23 cellular contexts compared by ENCODE assay signal in the genomic region with DNA sequence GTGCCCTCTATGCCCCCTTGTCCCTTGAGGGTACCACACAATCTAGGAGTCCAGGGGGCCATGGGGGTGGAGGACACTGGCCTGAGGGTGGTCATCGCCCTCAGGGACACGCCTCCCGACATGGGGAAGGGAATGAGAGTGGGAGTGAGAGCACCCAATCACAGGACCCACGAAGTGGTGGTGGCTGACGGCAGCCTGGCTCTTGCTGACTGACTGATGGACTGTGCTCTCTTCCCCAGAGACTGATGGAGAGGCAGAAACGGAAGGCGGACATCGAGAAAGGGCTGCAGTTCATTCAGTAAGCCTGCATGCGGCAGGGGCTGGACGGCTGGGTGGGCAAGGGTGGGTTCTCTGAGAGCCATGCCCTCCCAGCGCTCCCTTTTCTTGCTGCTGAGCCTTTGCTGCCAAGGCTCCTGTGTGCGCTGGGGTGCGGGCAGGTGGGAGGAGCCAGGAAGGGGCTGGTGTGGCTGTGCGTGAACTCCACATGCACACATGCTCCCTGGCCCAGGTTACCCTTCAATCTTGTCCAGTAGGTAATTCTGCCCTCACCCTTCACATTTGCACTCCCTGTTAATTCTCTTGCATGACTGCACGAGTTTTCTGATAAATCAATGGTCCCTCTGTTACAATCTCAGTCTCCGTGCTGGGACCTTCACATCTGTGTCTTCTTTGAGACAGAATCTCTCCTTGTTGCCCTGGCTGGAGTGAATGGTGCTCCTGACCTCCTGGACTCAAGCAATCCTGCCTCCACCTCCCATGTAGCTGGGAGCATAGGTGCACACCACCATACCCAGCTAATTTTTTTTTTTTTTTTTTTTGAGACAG. TPM values are rescaled to one million over a fixed set of nuclear protein-coding genes. Genes with fewer than 3 reads are reported as not detected.
A peak's percentile ranks its signal among the peaks of the same experiment; 100 is the strongest.
DNase-seq lines count a peak whose midpoint lies in the region; ATAC-seq, FAIRE-seq and TF ChIP-seq lines count a peak whose summit lies in the region.
"Had no signal": no experiment of that assay in that cellular context is flagged by ENCODE, and none has a peak within 500 bp of the region (broad histone marks: within the 10 kb centered on the region; RNA-seq: fewer than 3 reads in every experiment).

No MANE protein-coding gene starts in this region.

- no peak overlapping the region for H4K91ac ChIP-seq in trophoblast cell (ENCODE audit: low read depth, low read length)

- H3K9ac ChIP-seq in HepG2 (ENCODE audit: insufficient read depth, low read depth, low read length), result no peak overlapping the region
- no peak overlapping the region for H3K9ac ChIP-seq in trophoblast cell (ENCODE audit: low read length)

- no peak overlapping the region for H2BK5ac ChIP-seq in trophoblast cell (ENCODE audit: low read depth, low read length, poor library complexity)

- WGBS in right lobe of liver (ENCODE audit: insufficient coverage, low coverage, low lambda C conversion rate, missing lambda C conversion rate), result 85% methylated on average over 11 of the region's 16 CpGs
- over 99% methylated on average over 15 of the region's 16 CpGs for WGBS in HepG2 (ENCODE audit: low lambda C conversion rate)
- WGBS in trophoblast cell (ENCODE audit: extremely low coverage, insufficient coverage, insufficient read length), result no CpG with 5 or more reads among the region's 16 CpGs

- POLR2A ChIA-PET in HepG2 (lab: Yijun Ruan, JAX), result no interaction called here

- TF ChIP-seq POLR2A in right lobe of liver (IDR thresholded peaks at IDR 0.05) (no peak), HepG2 (IDR thresholded peaks at IDR 0.05; ENCODE audit: insufficient read depth in 1 of 2, low read depth in 2 of 2, low read length in 2 of 2) (no peak)

- TF ChIP-seq CTCF in right lobe of liver (IDR thresholded peaks at IDR 0.05) (no peak), HepG2 (CRISPR knock-in tag; IDR thresholded peaks at IDR 0.05) (no peak)

- H3K36me3 ChIP-seq in right lobe of liver, result peaks cover 0 to 22% (median 10%) of the 10 kb centered on the region in 4 donors
- peaks cover 7 to 37% of the 10 kb centered on the region in 2 experiments for H3K36me3 ChIP-seq in HepG2 (replicated peaks in 1 of 2; ENCODE audit: control insufficient read depth in 1 of 2, insufficient read depth in 2 of 2, low read length in 2 of 2)
- H3K36me3 ChIP-seq in trophoblast cell (ENCODE audit: control insufficient read depth in 1 of 2, insufficient read depth in 2 of 2, low read length in 2 of 2), result peaks cover 30 to 35% of the 10 kb centered on the region in 2 experiments

- no peak for DNase-seq in right lobe of liver
- no peak for DNase-seq in HepG2 (ENCODE audit: low spot score)
- DNase-seq in epidermal melanocyte (ENCODE audit: insufficient read length, low spot score), result peak; percentile 66
- DNase-seq in trophoblast cell, result no peak
- DNase-seq in A172 (ENCODE audit: low spot score), result no peak
- no peak for DNase-seq in NOMO-1 (lab: John Stamatoyannopoulos, UW; ENCODE audit: unreplicated experiment in 2 of 2)
- no peak for DNase-seq in sciatic nerve (ENCODE audit: low spot score)
- DNase-seq: Caco-2; HCEC 1CT; MV-4-11; NCI-H1417; NCI-H187 treated with DMSO at 0.1 percent for 48 hours; NCI-H446; NK-92 treated with Interleukin-12 subunit alpha and Interleukin-12 subunit beta, amount 100 ng/mL, for 24 hours; OCI-M1; RPMI8226; SJCRH30 had no signal

- BruUV-seq in HepG2 (replicated peaks; lab: Mats Ljungman, UMichigan), result no TSS peak

- no peak overlapping the region for H2AK5ac ChIP-seq in trophoblast cell (ENCODE audit: low read length)

- CTCF ChIA-PET in HepG2 (lab: Yijun Ruan, JAX; ENCODE audit: low intra/inter-chr PET ratio, low total read pairs), result no interaction called here

- in situ Hi-C loops in HepG2 (cut with HindIII; ENCODE audit: extremely low pct_ligation_motif_present, low pct_unique_long_range_greater_than_20kb), result no loop called here

- H3K4me3 ChIP-seq in right lobe of liver (no peak overlapping the region), HepG2 (replicated peaks in 1 of 3; ENCODE audit: insufficient read depth in 1 of 3, low read depth in 2 of 3, low read length in 3 of 3) (no peak overlapping the region), trophoblast cell (ENCODE audit: low read depth, low read length) (no peak overlapping the region)
- H3K4me3 ChIP-seq: K562, SJCRH30 had no signal

- H3K79me2 ChIP-seq in HepG2 (ENCODE audit: insufficient read depth, low read length) (peaks cover 13% of the 10 kb centered on the region), trophoblast cell (ENCODE audit: control insufficient read depth, insufficient read depth, low read length, poor library complexity) (peaks cover 8% of the 10 kb centered on the region)

- no peak overlapping the region for H3K4ac ChIP-seq in trophoblast cell (ENCODE audit: low read depth, low read length)

- no peaks in the 10 kb centered on the region for H3K27me3 ChIP-seq in right lobe of liver
- H3K27me3 ChIP-seq in HepG2 (ENCODE audit: control insufficient read depth in 1 of 2, insufficient read depth in 2 of 2, low read length in 2 of 2), result no peaks in the 10 kb centered on the region
- no peaks in the 10 kb centered on the region for H3K27me3 ChIP-seq in trophoblast cell (ENCODE audit: insufficient read depth, low read length)
- H3K27me3 ChIP-seq: SJCRH30 had no signal

- H4K8ac ChIP-seq in trophoblast cell (ENCODE audit: low read depth, low read length), result no peak overlapping the region

- no peak overlapping the region for H3K14ac ChIP-seq in trophoblast cell (ENCODE audit: low read length)

- no peaks in the 10 kb centered on the region; the same call in 1 of the 2 replicates for H4K20me1 ChIP-seq in HepG2 (ENCODE audit: insufficient read depth, low read length)

- no peak overlapping the region for H4K12ac ChIP-seq in trophoblast cell (ENCODE audit: low read depth, low read length)

- no peak overlapping the region for H3K23ac ChIP-seq in trophoblast cell (ENCODE audit: low read length)

- H3K4me2 ChIP-seq in HepG2 (ENCODE audit: low read depth, low read length) (no peak overlapping the region), trophoblast cell (ENCODE audit: low read length) (no peak overlapping the region)

- H3K27ac ChIP-seq in right lobe of liver (no peak overlapping the region), HepG2 (ENCODE audit: extremely low read length, insufficient read depth, low read length) (no peak overlapping the region), trophoblast cell (ENCODE audit: low read depth, low read length) (no peak overlapping the region)
- H3K27ac ChIP-seq: C4-2B, HL-60, SJCRH30 had no signal

- no peak overlapping the region for H2AFZ ChIP-seq in HepG2 (ENCODE audit: low read length)
- no peak overlapping the region for H2AFZ ChIP-seq in trophoblast cell (ENCODE audit: insufficient read depth, low read length, poor library complexity)

- H3K18ac ChIP-seq in trophoblast cell (ENCODE audit: low read length), result peak overlapping the region; percentile 37

- FAIRE-seq in HepG2 (lab: Jason Lieb, UNC), result no peak
- FAIRE-seq: A204.1, GM19239, K562 had no signal

- H3K9me3 ChIP-seq in right lobe of liver, result no peaks in the 10 kb centered on the region
- H3K9me3 ChIP-seq in HepG2 (ENCODE audit: low read length), result no peaks in the 10 kb centered on the region
- no peaks in the 10 kb centered on the region for H3K9me3 ChIP-seq in trophoblast cell (ENCODE audit: insufficient read depth, low read depth, low read length)
- H3K9me3 ChIP-seq: Caco-2, SJCRH30 had no signal

- TF ChIP-seq EP300 in HepG2 (IDR thresholded peaks at IDR 0.05; ENCODE audit: low read depth in 2 of 2, low read length in 2 of 2) (no peak), HepG2 (CRISPR knock-in tag; IDR thresholded peaks at IDR 0.05; ENCODE audit: borderline replicate concordance) (no peak)

- H3K79me1 ChIP-seq in trophoblast cell (ENCODE audit: low read length), result no peaks in the 10 kb centered on the region

- H3K4me1 ChIP-seq in right lobe of liver (no peaks in the 10 kb centered on the region), HepG2 (ENCODE audit: insufficient read depth, low read length) (no peaks in the 10 kb centered on the region), trophoblast cell (ENCODE audit: control insufficient read depth in 1 of 2, insufficient read depth in 2 of 2, low read length in 2 of 2) (peaks cover 10 to 12% of the 10 kb centered on the region in 2 experiments)
- H3K4me1 ChIP-seq: Caco-2, SJCRH30 had no signal

- ATAC-seq in right lobe of liver (peak in 3 of 4 donors; percentile 14 to 44 (median 42)), HepG2 (no peak), HG03280 (IDR thresholded peaks at IDR 0.05; ENCODE audit: unreplicated experiment) (no peak), sciatic nerve (no peak)
- ATAC-seq: K562 had no signal

- H2BK120ac ChIP-seq in trophoblast cell (ENCODE audit: insufficient read depth, low read length, poor library complexity), result no peak overlapping the region

- H2BK12ac ChIP-seq in trophoblast cell (ENCODE audit: low read length), result no peak overlapping the region

- intact Hi-C loops in right lobe of liver (cut with DNase I), result no loop called here
- intact Hi-C loops in HepG2 (cut with micrococcal nuclease; ENCODE audit: unreplicated experiment), result no loop called here
- intact Hi-C loops in sciatic nerve (cut with DNase I), result no loop called here

- TF ChIP-seq RAD21 in HepG2 (CRISPR knock-in tag; IDR thresholded peaks at IDR 0.05), result no peak

RNA-seq across cellular contexts. Expression of a gene that starts 19.3 kb away (rescaled TPM):
- 10 to 100 TPM; 26.5 to 50.1 (median 42.7) TPM for total RNA-seq in right lobe of liver
- total RNA-seq in HepG2 (2016; rRNA removed; fragmentation: Illumina TruSeq; extraction: Trizol), result 30.6 and 37.2 TPM in 2 replicates
- 3.6 and 4.3 TPM in 2 replicates for total RNA-seq in HepG2 (2016; cell fraction: cytosol; rRNA removed; fragmentation: Illumina TruSeq; extraction: Trizol; ENCODE audit: low read depth)
- total RNA-seq in HepG2 (2016; cell fraction: insoluble cytoplasmic fraction; rRNA removed; fragmentation: Illumina TruSeq; extraction: Trizol), result 25.9 and 37.4 TPM in 2 replicates
- total RNA-seq in HepG2 (2016; cell fraction: membrane; rRNA removed; fragmentation: Illumina TruSeq; extraction: Trizol), result 19.5 and 20.9 TPM in 2 replicates
- total RNA-seq in HepG2 (2016; cell fraction: nucleus; rRNA removed; fragmentation: Illumina TruSeq; extraction: Trizol), result 24.4 and 29.2 TPM in 2 replicates
- polyA plus RNA-seq in HepG2 (2011; rRNA removed), result 26.4 and 36.2 TPM in 2 replicates
- 17.5 and 23.0 TPM in 2 replicates for polyA plus RNA-seq in HepG2 (2011; cell fraction: cytosol; rRNA removed)
- 61.9 and 71.8 TPM in 2 replicates for polyA plus RNA-seq in HepG2 (2011; cell fraction: nucleus; rRNA removed)
- polyA plus RNA-seq in HepG2 (2012), result 29.1 and 32.8 TPM in 2 replicates
- 2.2 and 2.6 TPM in 2 replicates for polyA plus RNA-seq in HepG2 (2016; cell fraction: cytosol; fragmentation: Illumina TruSeq; extraction: Trizol; ENCODE audit: low read depth)
- 29.8 and 37.7 TPM in 2 replicates for polyA plus RNA-seq in HepG2 (2016; cell fraction: insoluble cytoplasmic fraction; fragmentation: Illumina TruSeq; extraction: Trizol; ENCODE audit: low read depth)
- polyA plus RNA-seq in HepG2 (2016; cell fraction: membrane; fragmentation: Illumina TruSeq; extraction: Trizol; ENCODE audit: low read depth), result 11.2 and 13.2 TPM in 2 replicates
- 57.8 and 58.1 TPM in 2 replicates for polyA plus RNA-seq in HepG2 (2016; cell fraction: nucleus; fragmentation: Illumina TruSeq; extraction: Trizol; ENCODE audit: insufficient read depth, low read depth)
- 22.0 and 41.9 TPM in 2 replicates for polyA minus RNA-seq in HepG2 (2011; rRNA and poly(A)+ RNA removed; ENCODE audit: low replicate concordance)
- polyA minus RNA-seq in HepG2 (2011; cell fraction: cytosol; rRNA and poly(A)+ RNA removed), result 19.4 and 19.8 TPM in 2 replicates
- polyA minus RNA-seq in HepG2 (2011; cell fraction: nucleus; rRNA and poly(A)+ RNA removed), result 14.5 and 18.0 TPM in 2 replicates
- polyA plus RNA-seq in trophoblast cell (2013), result 31.6 and 32.5 TPM in 2 replicates
- 26.9 and 31.1 TPM in 2 replicates for total RNA-seq in A172 (2014; rRNA removed; shearing (Covaris generic))
- total RNA-seq in sciatic nerve, result 72.6 TPM

RNA-seq across cellular contexts. Expression of a gene that starts 34.6 kb away (rescaled TPM):
- total RNA-seq in right lobe of liver (10 to 100 TPM; 27.4 to 56.3 (median 37.6) TPM), HepG2 (2016; rRNA removed; fragmentation: Illumina TruSeq; extraction: Trizol) (71.7 and 83.9 TPM in 2 replicates), sciatic nerve (45.5 TPM)
- 10.6 and 11.9 TPM in 2 replicates for total RNA-seq in HepG2 (2016; cell fraction: cytosol; rRNA removed; fragmentation: Illumina TruSeq; extraction: Trizol; ENCODE audit: low read depth)
- 66.9 and 83.1 TPM in 2 replicates for total RNA-seq in HepG2 (2016; cell fraction: insoluble cytoplasmic fraction; rRNA removed; fragmentation: Illumina TruSeq; extraction: Trizol)
- total RNA-seq in HepG2 (2016; cell fraction: membrane; rRNA removed; fragmentation: Illumina TruSeq; extraction: Trizol), result 28.4 and 30.2 TPM in 2 replicates
- total RNA-seq in HepG2 (2016; cell fraction: nucleus; rRNA removed; fragmentation: Illumina TruSeq; extraction: Trizol), result 45.7 and 49.7 TPM in 2 replicates
- polyA plus RNA-seq in HepG2 (2011; rRNA removed), result 51.8 and 53.8 TPM in 2 replicates
- 40.4 and 58.2 TPM in 2 replicates for polyA plus RNA-seq in HepG2 (2011; cell fraction: cytosol; rRNA removed)
- polyA plus RNA-seq in HepG2 (2011; cell fraction: nucleus; rRNA removed), result 108 and 147 TPM in 2 replicates
- polyA plus RNA-seq in HepG2 (2012), result 34.5 and 50.8 TPM in 2 replicates
- 5.9 TPM in 2 replicates for polyA plus RNA-seq in HepG2 (2016; cell fraction: cytosol; fragmentation: Illumina TruSeq; extraction: Trizol; ENCODE audit: low read depth)
- 56.5 and 66.2 TPM in 2 replicates for polyA plus RNA-seq in HepG2 (2016; cell fraction: insoluble cytoplasmic fraction; fragmentation: Illumina TruSeq; extraction: Trizol; ENCODE audit: low read depth)
- 13.7 and 14.7 TPM in 2 replicates for polyA plus RNA-seq in HepG2 (2016; cell fraction: membrane; fragmentation: Illumina TruSeq; extraction: Trizol; ENCODE audit: low read depth)
- polyA plus RNA-seq in HepG2 (2016; cell fraction: nucleus; fragmentation: Illumina TruSeq; extraction: Trizol; ENCODE audit: insufficient read depth, low read depth), result 86.6 and 97.6 TPM in 2 replicates
- polyA minus RNA-seq in HepG2 (2011; rRNA and poly(A)+ RNA removed; ENCODE audit: low replicate concordance), result 97.7 and 166 TPM in 2 replicates
- polyA minus RNA-seq in HepG2 (2011; cell fraction: cytosol; rRNA and poly(A)+ RNA removed), result 35.8 and 36.2 TPM in 2 replicates
- polyA minus RNA-seq in HepG2 (2011; cell fraction: nucleus; rRNA and poly(A)+ RNA removed), result 23.8 and 25.0 TPM in 2 replicates
- 75.2 TPM in 2 replicates for polyA plus RNA-seq in trophoblast cell (2013)
- 95.7 and 100 TPM in 2 replicates for total RNA-seq in A172 (2014; rRNA removed; shearing (Covaris generic))

Comparison
In these comparisons a context has a peak if more than half of its experiments do, and no peak if none do; other contexts are left out.
1. ATAC-seq: peak in right lobe of liver (3 of 4); none in HepG2 (single experiment), HG03280 (single experiment) and sciatic nerve (single experiment).